In the genomic region with DNA sequence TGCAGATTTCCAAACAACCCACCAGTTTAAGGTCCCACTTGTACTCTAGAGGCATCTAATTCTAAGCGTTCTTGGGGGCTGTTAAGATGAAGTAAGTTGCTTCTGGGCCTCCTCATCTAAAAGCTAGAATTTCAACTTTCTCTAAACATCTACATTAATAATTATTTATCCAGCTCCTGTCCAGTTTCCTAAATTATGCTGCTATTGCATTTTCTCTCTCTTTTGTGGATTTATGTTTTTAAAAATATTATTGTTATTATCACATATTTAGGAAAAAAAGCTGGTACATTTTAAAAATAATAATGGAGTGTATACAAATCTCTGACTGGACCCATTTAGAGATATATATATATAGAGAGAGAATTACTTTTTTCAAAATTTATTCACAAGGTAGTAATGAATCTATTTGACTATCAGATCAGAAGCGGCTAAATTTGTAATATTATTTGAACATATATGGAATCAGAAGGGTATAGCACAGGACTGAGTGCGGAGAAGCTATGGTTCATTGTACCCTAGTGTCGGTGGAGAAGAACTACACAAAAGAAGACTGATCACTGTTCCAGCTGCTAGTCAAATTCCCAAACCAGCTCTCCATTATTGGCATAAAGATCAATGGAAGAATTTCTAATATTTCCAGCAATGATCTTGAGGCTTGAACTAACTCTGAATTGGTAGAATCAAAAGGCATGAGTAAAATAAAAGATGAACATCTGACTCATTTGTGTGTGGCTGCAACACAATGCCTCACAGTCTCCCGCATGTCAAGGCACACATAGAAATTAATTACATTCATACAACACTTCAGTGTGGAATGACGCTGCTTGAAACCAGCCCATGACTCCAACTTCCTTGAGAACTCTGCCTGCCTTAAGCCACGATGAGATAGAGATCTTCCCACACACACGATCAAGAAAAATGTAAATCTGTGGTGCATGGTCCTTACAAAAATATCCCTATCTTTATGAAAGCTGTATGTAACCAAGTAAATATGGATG, we compare ENCODE assay signal across 17 cellular contexts.
DNase-seq lines count a peak whose midpoint lies in the region; ATAC-seq and TF ChIP-seq lines count a peak whose summit lies in the region.
"Had no signal": no experiment of that assay in that cellular context is flagged by ENCODE, and none has a peak within 500 bp of the region (broad histone marks: within the 10 kb centered on the region; RNA-seq: fewer than 3 reads in every experiment).

No MANE protein-coding gene starts in this region.

- no peaks in the 10 kb centered on the region for H4K20me1 ChIP-seq in Loucy (ENCODE audit: insufficient read depth, low read length, poor library complexity, severe bottlenecking)

- no peaks in the 10 kb centered on the region for H3K36me3 ChIP-seq in Loucy (ENCODE audit: insufficient read depth, low read length)
- H3K36me3 ChIP-seq: gastrocnemius medialis, tibial nerve had no signal

- H2AFZ ChIP-seq in Loucy (ENCODE audit: low read length): no peak overlapping the region

- H3K36me3 Mint-ChIP-seq in activated CD8-positive, alpha-beta memory T cell treated with anti-CD3 and anti-CD28 coated beads, Interleukin-2, amount 10 ng/mL, durations not matched to agents 7 days and 5 days: no peaks in the 10 kb centered on the region

- H3K4me1 ChIP-seq in Loucy (ENCODE audit: insufficient read depth, low read length, poor library complexity, severe bottlenecking): peaks cover 31% of the 10 kb centered on the region
- H3K4me1 ChIP-seq: gastrocnemius medialis, tibial nerve had no signal

- H3K4me2 ChIP-seq in Loucy (ENCODE audit: low read depth, low read length, poor library complexity, severe bottlenecking): no peak overlapping the region

- H3K27me3 ChIP-seq in Loucy (ENCODE audit: insufficient read depth, low read length, poor library complexity, severe bottlenecking): no peaks in the 10 kb centered on the region
- H3K27me3 ChIP-seq: gastrocnemius medialis, tibial nerve had no signal

- 0 out of 2 replicates have a peak, but pooled peaks have one; percentile 15 for TF ChIP-seq CTCF in Loucy (conservative IDR thresholded peaks at IDR 0.05; ENCODE audit: low read length)

- no peak for DNase-seq in activated CD8-positive, alpha-beta memory T cell treated with anti-CD3 and anti-CD28 coated beads, Interleukin-2, amount 10 ng/mL, durations not matched to agents 7 days and 5 days
- DNase-seq in activated CD8-positive, alpha-beta memory T cell treated with anti-CD3 and anti-CD28 coated beads, Interleukin-2, amount 50 U/mL, for 4 hours: no peak
- DNase-seq in amniotic epithelial cell (ENCODE audit: low read depth) (peak; percentile 52), renal cortical epithelial cell (ENCODE audit: low read depth) (peak; percentile 3), NCI-H146 treated with DMSO at 0.1 percent for 48 hours (lab: John Stamatoyannopoulos, UW; ENCODE audit: unreplicated experiment) (no peak), SW 1271 (lab: John Stamatoyannopoulos, UW) (no peak)
- DNase-seq: effector memory CD4-positive, alpha-beta T cell; gastrocnemius medialis; Kasumi-1; NCI-H1417 treated with DMSO at 0.1 percent for 48 hours; NCI-H446; nephron progenitor cell; OCI-M1; retina had no signal

- H3K79me2 ChIP-seq in Loucy (ENCODE audit: insufficient read depth, low read length): no peaks in the 10 kb centered on the region

- CTCF ChIA-PET in activated CD8-positive, alpha-beta memory T cell treated with anti-CD3 and anti-CD28 coated beads, Interleukin-2, amount 10 ng/mL, durations not matched to agents 7 days and 5 days (lab: Charles Lee): interaction anchor here (1.3 kb wide), 1 partner anchor 463 kb away, joined by 3 read pairs; no protein-coding TSS in a partner anchor

- no peak for ATAC-seq in activated CD8-positive, alpha-beta memory T cell treated with anti-CD3 and anti-CD28 coated beads, Interleukin-2, amount 10 ng/mL, durations not matched to agents 7 days and 5 days
- ATAC-seq in HG03025 (IDR thresholded peaks at IDR 0.05; ENCODE audit: low FRiP score, unreplicated experiment): no peak
- ATAC-seq: gastrocnemius medialis had no signal

- H3K9me3 Mint-ChIP-seq in activated CD8-positive, alpha-beta memory T cell treated with anti-CD3 and anti-CD28 coated beads, Interleukin-2, amount 10 ng/mL, durations not matched to agents 7 days and 5 days (ENCODE audit: low read depth): no peaks in the 10 kb centered on the region
- H3K9me3 Mint-ChIP-seq: nephron progenitor cell had no signal

- H3K9ac ChIP-seq in Loucy (ENCODE audit: low read depth, low read length, poor library complexity, severe bottlenecking): no peak overlapping the region

- H3K27me3 Mint-ChIP-seq in activated CD8-positive, alpha-beta memory T cell treated with anti-CD3 and anti-CD28 coated beads, Interleukin-2, amount 10 ng/mL, durations not matched to agents 7 days and 5 days: no peaks in the 10 kb centered on the region

- H3K27ac Mint-ChIP-seq in activated CD8-positive, alpha-beta memory T cell treated with anti-CD3 and anti-CD28 coated beads, Interleukin-2, amount 10 ng/mL, durations not matched to agents 7 days and 5 days: peak overlapping the region; percentile 67
- H3K27ac Mint-ChIP-seq: nephron progenitor cell had no signal

- H3K4me3 Mint-ChIP-seq in activated CD8-positive, alpha-beta memory T cell treated with anti-CD3 and anti-CD28 coated beads, Interleukin-2, amount 10 ng/mL, durations not matched to agents 7 days and 5 days: peak overlapping the region; percentile 11
- H3K4me3 Mint-ChIP-seq: nephron progenitor cell had no signal

- no peaks in the 10 kb centered on the region for H3F3A ChIP-seq in Loucy (ENCODE audit: low read depth)

- H3K4me1 Mint-ChIP-seq in activated CD8-positive, alpha-beta memory T cell treated with anti-CD3 and anti-CD28 coated beads, Interleukin-2, amount 10 ng/mL, durations not matched to agents 7 days and 5 days: peaks cover 13% of the 10 kb centered on the region
- H3K4me1 Mint-ChIP-seq: nephron progenitor cell had no signal

- H3K9me2 ChIP-seq in Loucy (replicated peaks; ENCODE audit: low read depth, low read length): no peaks in the 10 kb centered on the region

- no peaks in the 10 kb centered on the region for H3K9me3 ChIP-seq in Loucy (ENCODE audit: insufficient read depth, low read depth, low read length)
- H3K9me3 ChIP-seq: gastrocnemius medialis, tibial nerve had no signal

- H3K4me3 ChIP-seq in Loucy (ENCODE audit: low read length, poor library complexity, severe bottlenecking): no peak overlapping the region
- H3K4me3 ChIP-seq: gastrocnemius medialis, tibial nerve had no signal

Comparison
In these comparisons a context has a peak if more than half of its experiments do, and no peak if none do; other contexts are left out.
1. DNase-seq: peak in amniotic epithelial cell (single experiment) and renal cortical epithelial cell (single experiment); none in activated CD8-positive, alpha-beta memory T cell treated with anti-CD3 and anti-CD28 coated beads, Interleukin-2, amount 10 ng/mL, durations not matched to agents 7 days and 5 days (single experiment), activated CD8-positive, alpha-beta memory T cell treated with anti-CD3 and anti-CD28 coated beads, Interleukin-2, amount 50 U/mL, for 4 hours (single experiment), NCI-H146 treated with DMSO at 0.1 percent for 48 hours (single experiment) and SW 1271 (0 of 2).